ENCODE assay signal across 24 cellular contexts in genomic region chr20:51979226-51979625, GRCh38.
"Had no signal": no experiment of that assay in that cellular context is flagged by ENCODE, and none has a peak within 500 bp of the region (broad histone marks: within the 10 kb centered on the region; RNA-seq: fewer than 3 reads in every experiment).

No MANE protein-coding gene starts in this region.

- H3K4me3 Mint-ChIP-seq: central memory CD8-positive, alpha-beta T cell; effector memory CD8-positive, alpha-beta T cell; naive thymus-derived CD8-positive, alpha-beta T cell; stimulated activated naive CD8-positive, alpha-beta T cell treated with anti-CD3 and anti-CD28 coated beads, Interleukin-15, amount 100 ng/mL, for 72 hours; type B pancreatic cell had no signal

- H3K36me3 ChIP-seq: gastroesophageal sphincter, heart left ventricle, lower lobe of right lung, prostate gland, right atrium auricular region, thyroid gland had no signal

- H2AFZ ChIP-seq: hepatocyte had no signal

- H3K4me1 ChIP-seq: foreskin keratinocyte, heart left ventricle, lower lobe of right lung, prostate gland, right atrium auricular region, thyroid gland had no signal

- H3K36me3 Mint-ChIP-seq: type B pancreatic cell had no signal

- H3K9me3 ChIP-seq: prostate gland, thyroid gland had no signal

- H3K27me3 ChIP-seq: foreskin keratinocyte, gastroesophageal sphincter, heart left ventricle, hepatocyte, right atrium auricular region, thyroid gland had no signal

- H3K4me3 ChIP-seq: gastroesophageal sphincter, heart left ventricle, hepatocyte, lower lobe of right lung, prostate gland, right atrium auricular region, smooth muscle cell, thyroid gland had no signal

- DNase-seq: cortex of kidney; effector memory CD8-positive, alpha-beta T cell; foreskin keratinocyte; heart left ventricle; kidney glomerular epithelial cell; left colon; left ventricle myocardium superior; lower lobe of right lung; naive thymus-derived CD8-positive, alpha-beta T cell; stimulated activated CD4-positive, alpha-beta T cell treated with anti-CD3 and anti-CD28 coated beads, Interleukin-12 subunit alpha, Interleukin-12 subunit beta, amount 100 ng/mL, for 4 hours; stimulated activated CD4-positive, alpha-beta T cell treated with anti-CD3 and anti-CD28 coated beads, Interleukin-1b, Interleukin-23, amount 100 ng/mL, for 48 hours; stimulated activated CD4-positive, alpha-beta T cell treated with anti-CD3 and anti-CD28 coated beads, Interleukin-4, amount 100 ng/mL, for 1 hour; stimulated activated CD8-positive, alpha-beta memory T cell treated with anti-CD3 and anti-CD28 coated beads, Interleukin-4, amount 100 ng/mL, for 48 hours; stimulated activated naive CD4-positive, alpha-beta T cell; stimulated activated naive CD8-positive, alpha-beta T cell treated with anti-CD3 and anti-CD28 coated beads, Interleukin-15, amount 100 ng/mL, for 72 hours; thyroid gland had no signal

- H3K27ac ChIP-seq: foreskin keratinocyte, gastroesophageal sphincter, heart left ventricle, hepatocyte, lower lobe of right lung, prostate gland, right atrium auricular region, thyroid gland had no signal

- H3K27me3 Mint-ChIP-seq: central memory CD8-positive, alpha-beta T cell; effector memory CD8-positive, alpha-beta T cell; stimulated activated naive CD8-positive, alpha-beta T cell treated with anti-CD3 and anti-CD28 coated beads, Interleukin-15, amount 100 ng/mL, for 72 hours; type B pancreatic cell had no signal

- H3K4me2 ChIP-seq: hepatocyte, smooth muscle cell had no signal

- H3K4me1 Mint-ChIP-seq: central memory CD8-positive, alpha-beta T cell; naive thymus-derived CD8-positive, alpha-beta T cell; stimulated activated naive CD8-positive, alpha-beta T cell treated with anti-CD3 and anti-CD28 coated beads, Interleukin-15, amount 100 ng/mL, for 72 hours had no signal

- H3K27ac Mint-ChIP-seq: naive thymus-derived CD8-positive, alpha-beta T cell; stimulated activated naive CD8-positive, alpha-beta T cell treated with anti-CD3 and anti-CD28 coated beads, Interleukin-15, amount 100 ng/mL, for 72 hours; type B pancreatic cell had no signal

- ATAC-seq: effector memory CD8-positive, alpha-beta T cell; foreskin keratinocyte; gastroesophageal sphincter; heart left ventricle; left colon; left ventricle myocardium superior; lower lobe of right lung; naive thymus-derived CD8-positive, alpha-beta T cell; sciatic nerve; stimulated activated naive CD8-positive, alpha-beta T cell treated with anti-CD3 and anti-CD28 coated beads, Interleukin-15, amount 100 ng/mL, for 72 hours had no signal

- H3K9me3 Mint-ChIP-seq: effector memory CD8-positive, alpha-beta T cell had no signal
